Comparison of ENCODE assay signal across 17 cellular contexts in the genomic region with DNA sequence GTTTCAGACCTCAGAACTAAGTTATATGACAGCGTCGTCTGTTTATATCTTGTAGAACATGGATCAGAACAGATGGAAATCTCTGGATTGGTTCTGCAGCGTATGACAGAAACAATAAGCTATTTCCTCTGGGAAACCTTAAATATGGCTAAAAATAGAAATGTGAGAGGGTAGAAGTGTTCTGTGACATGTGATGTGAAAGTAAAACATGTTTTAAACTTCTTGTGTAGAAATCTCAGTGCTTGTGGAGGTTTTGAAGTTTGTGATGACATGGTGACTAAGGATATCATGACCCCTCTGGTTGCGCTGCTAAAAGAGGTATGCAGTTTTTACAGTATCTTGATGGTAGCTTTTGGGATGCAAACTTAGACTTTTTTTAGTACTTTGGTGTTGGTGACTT. TPM values are rescaled to one million over a fixed set of nuclear protein-coding genes. Genes with fewer than 3 reads are reported as not detected.
A peak's percentile ranks its signal among the peaks of the same experiment; 100 is the strongest.
DNase-seq lines count a peak whose midpoint lies in the region; ATAC-seq, FAIRE-seq and TF ChIP-seq lines count a peak whose summit lies in the region.
"Had no signal": no experiment of that assay in that cellular context is flagged by ENCODE, and none has a peak within 500 bp of the region (broad histone marks: within the 10 kb centered on the region; RNA-seq: fewer than 3 reads in every experiment).

No MANE protein-coding gene starts in this region.

- CTCF ChIA-PET in SK-N-SH (lab: Yijun Ruan, JAX), result interaction anchor here (1.0 to 6.1 kb wide), 5 partner anchors 9 to 288 kb away, joined by 3 to 88 read pairs (median 7); partner anchors contain the start of gene CNEP1R1
- CTCF ChIA-PET in endothelial cell of umbilical vein (lab: Charles Lee), result interaction anchor here (1.6 to 7.3 kb wide), 10 partner anchors 10 to 738 kb away, joined by 4 to 193 read pairs (median 8); partner anchors contain the start of gene CNEP1R1

- H3K9me1 ChIP-seq in endothelial cell of umbilical vein (replicated peaks; ENCODE audit: control insufficient read depth, extremely low read depth, insufficient read depth, low read length), result no peaks in the 10 kb centered on the region

- H3K4me3 ChIP-seq in SK-N-SH (ENCODE audit: low read depth in 2 of 2, low read length in 1 of 2), result peak overlapping the region in 1 of 2 experiments; percentile 18; a peak in 1 of 4 replicates
- H3K4me3 ChIP-seq in Loucy (ENCODE audit: low read length, poor library complexity, severe bottlenecking), result peak overlapping the region; percentile 93
- no peak overlapping the region for H3K4me3 ChIP-seq in endothelial cell of umbilical vein (replicated peaks in 1 of 3; ENCODE audit: insufficient read depth in 1 of 3, low read depth in 1 of 3, low read length in 3 of 3)
- H3K4me3 ChIP-seq in osteoblast (ENCODE audit: insufficient read depth, low read length), result no peak overlapping the region
- H3K4me3 ChIP-seq: breast epithelium, neural progenitor cell, SK-N-MC had no signal

- no peaks in the 10 kb centered on the region for H3K9me3 ChIP-seq in SK-N-SH
- H3K9me3 ChIP-seq in Loucy (ENCODE audit: insufficient read depth, low read depth, low read length), result no peaks in the 10 kb centered on the region
- no peaks in the 10 kb centered on the region for H3K9me3 ChIP-seq in endothelial cell of umbilical vein (replicated peaks; ENCODE audit: control insufficient read depth, insufficient read depth, low read length)
- H3K9me3 ChIP-seq in osteoblast (ENCODE audit: low read depth, low read length), result no peaks in the 10 kb centered on the region
- H3K9me3 ChIP-seq: breast epithelium, left ventricle myocardium inferior had no signal

- BruUV-seq in endothelial cell of umbilical vein (replicated peaks; lab: Mats Ljungman, UMichigan), result no TSS peak

- 90% methylated on average over 4 of the region's 4 CpGs for WGBS in SK-N-SH (ENCODE audit: low lambda C conversion rate)

- DNase-seq in SK-N-SH, result no peak
- peak; percentile 26 for DNase-seq in endothelial cell of umbilical vein (ENCODE audit: low read depth, low spot score)
- no peak for DNase-seq in osteoblast (ENCODE audit: insufficient read length, low spot score, missing footprints)
- no peak for DNase-seq in NCI-H748 (lab: John Stamatoyannopoulos, UW; ENCODE audit: unreplicated experiment)
- DNase-seq in 8988T, result no peak
- DNase-seq: hypothalamus, left ventricle myocardium inferior, NCI-H1105, NCI-H226 had no signal

- no peak overlapping the region for H2AFZ ChIP-seq in SK-N-SH (ENCODE audit: low read depth)
- no peak overlapping the region for H2AFZ ChIP-seq in Loucy (ENCODE audit: low read length)
- H2AFZ ChIP-seq in endothelial cell of umbilical vein (ENCODE audit: low read depth, low read length), result no peak overlapping the region
- H2AFZ ChIP-seq in osteoblast (ENCODE audit: low read length), result no peak overlapping the region
- H2AFZ ChIP-seq: neural progenitor cell had no signal

- no peak for TF ChIP-seq RAD21 in SK-N-SH (IDR thresholded peaks at IDR 0.05; ENCODE audit: low read length)

- H3K27me3 ChIP-seq in SK-N-SH (ENCODE audit: insufficient read depth) (no peaks in the 10 kb centered on the region), Loucy (ENCODE audit: insufficient read depth, low read length, poor library complexity, severe bottlenecking) (no peaks in the 10 kb centered on the region), endothelial cell of umbilical vein (ENCODE audit: control insufficient read depth in 2 of 2, insufficient read depth in 2 of 2, low read length in 2 of 2) (no peaks in the 10 kb centered on the region), osteoblast (ENCODE audit: insufficient read depth, low read length) (no peaks in the 10 kb centered on the region)
- H3K27me3 ChIP-seq: breast epithelium, neural progenitor cell had no signal

- H3K27ac ChIP-seq in SK-N-SH (ENCODE audit: low read depth in 2 of 2, low read length in 1 of 2) (peak overlapping the region in 1 of 2 experiments; percentile 28; a peak in 1 of 4 replicates), endothelial cell of umbilical vein (ENCODE audit: insufficient read depth, low read depth, low read length) (peak overlapping the region; percentile 29), osteoblast (ENCODE audit: low read depth, low read length) (peak overlapping the region; percentile 26)
- H3K27ac ChIP-seq: 22Rv1, breast epithelium, left ventricle myocardium inferior, neural progenitor cell, SK-N-MC had no signal

- intact Hi-C loops in endothelial cell of umbilical vein (cut with micrococcal nuclease), result loop anchor here (5.0 kb wide), 2 partner anchors 299 to 479 kb away; partner anchors contain the start of genes BRD7 and NKD1

- TF ChIP-seq CTCF in SK-N-SH (IDR thresholded peaks at IDR 0.05) (no peak), Loucy (conservative IDR thresholded peaks at IDR 0.05; ENCODE audit: low read length) (no peak), endothelial cell of umbilical vein (IDR thresholded peaks at IDR 0.05; ENCODE audit: extremely low read depth in 1 of 2, insufficient read depth in 1 of 2, low read depth in 1 of 2, low read length in 2 of 2) (no peak), osteoblast (IDR thresholded peaks at IDR 0.05; ENCODE audit: extremely low read depth, low read depth, low read length) (no peak)

- no peak for ATAC-seq in SK-N-SH treated with all-trans-retinoic acid at 6 μM for 48 hours
- ATAC-seq in GM21360 (IDR thresholded peaks at IDR 0.05; ENCODE audit: unreplicated experiment), result no peak

- H4K20me1 ChIP-seq in SK-N-SH (ENCODE audit: insufficient read depth) (0 out of 2 replicates have a peak, but pooled peaks cover 4% of the 10 kb centered on the region), Loucy (ENCODE audit: insufficient read depth, low read length, poor library complexity, severe bottlenecking) (peaks cover 44% of the 10 kb centered on the region), endothelial cell of umbilical vein (replicated peaks; ENCODE audit: control insufficient read depth, extremely low read depth, insufficient read depth, low read length) (no peaks in the 10 kb centered on the region), osteoblast (ENCODE audit: insufficient read depth, low read length) (peaks cover 17% of the 10 kb centered on the region)

- no peak for TF ChIP-seq EP300 in SK-N-SH (IDR thresholded peaks at IDR 0.05; ENCODE audit: borderline replicate concordance in 1 of 2, low read depth in 1 of 2, low read length in 1 of 2)

- H3K4me2 ChIP-seq in SK-N-SH (peak overlapping the region; percentile 100; the same call in 1 of the 2 replicates), Loucy (ENCODE audit: low read depth, low read length, poor library complexity, severe bottlenecking) (peak overlapping the region; percentile 96), endothelial cell of umbilical vein (ENCODE audit: insufficient read depth, low read length) (peak overlapping the region; percentile 41), osteoblast (ENCODE audit: insufficient read depth, low read length) (peak overlapping the region; percentile 94)

- dilution Hi-C loops in endothelial cell of umbilical vein (cut with MboI; ENCODE audit: extremely low pct_ligation_motif_present, low sequenced_read_pairs), result no loop called here

- H3K9ac ChIP-seq in SK-N-SH (peak overlapping the region; percentile 18; the same call in 1 of the 2 replicates), Loucy (ENCODE audit: low read depth, low read length, poor library complexity, severe bottlenecking) (peak overlapping the region; percentile 60), endothelial cell of umbilical vein (replicated peaks; ENCODE audit: extremely low read depth, insufficient read depth, low read length) (peak overlapping the region; percentile 17)
- H3K9ac ChIP-seq: neural progenitor cell had no signal

- POLR2A ChIA-PET in SK-N-SH (lab: Yijun Ruan, JAX) (interaction anchor here (1.2 kb wide), 1 partner anchor 142 kb away, joined by 3 read pairs; no protein-coding TSS in a partner anchor), endothelial cell of umbilical vein (lab: Charles Lee) (no interaction called here)

- TF ChIP-seq POLR2A in endothelial cell of umbilical vein (IDR thresholded peaks at IDR 0.05; ENCODE audit: low read depth, low read length), result no peak

- FAIRE-seq in endothelial cell of umbilical vein (lab: Jason Lieb, UNC), result peak; percentile 63
- FAIRE-seq: endometrium had no signal

- H3K36me3 ChIP-seq in SK-N-SH (replicated peaks in 1 of 2; ENCODE audit: control insufficient read depth in 1 of 2, insufficient read depth in 2 of 2, low read length in 1 of 2), result peaks cover 23 to 36% of the 10 kb centered on the region in 2 experiments
- H3K36me3 ChIP-seq in Loucy (ENCODE audit: insufficient read depth, low read length), result no peaks in the 10 kb centered on the region; the same call in 1 of the 2 replicates
- H3K36me3 ChIP-seq in endothelial cell of umbilical vein (ENCODE audit: control insufficient read depth in 2 of 2, extremely low read depth in 1 of 2, insufficient read depth in 2 of 2, low read length in 2 of 2), result peaks cover 0 to 9% of the 10 kb centered on the region in 2 experiments
- H3K36me3 ChIP-seq in osteoblast (ENCODE audit: insufficient read depth, low read length), result peaks cover 26% of the 10 kb centered on the region
- H3K36me3 ChIP-seq: breast epithelium, neural progenitor cell had no signal

- H3F3A ChIP-seq in SK-N-SH (replicated peaks; ENCODE audit: insufficient read depth) (no peaks in the 10 kb centered on the region), Loucy (ENCODE audit: low read depth) (peaks cover 4% of the 10 kb centered on the region; the same call in 1 of the 2 replicates)

- H3K4me1 ChIP-seq in SK-N-SH (ENCODE audit: control insufficient read depth in 1 of 2, insufficient read depth in 2 of 2, low read depth in 1 of 2, low read length in 1 of 2), result peaks cover 12 to 20% of the 10 kb centered on the region in 2 experiments; a peak in 3 of 4 replicates
- H3K4me1 ChIP-seq in Loucy (ENCODE audit: insufficient read depth, low read length, poor library complexity, severe bottlenecking), result peaks cover 70% of the 10 kb centered on the region
- peaks cover 27% of the 10 kb centered on the region for H3K4me1 ChIP-seq in endothelial cell of umbilical vein (ENCODE audit: control insufficient read depth, extremely low read depth, insufficient read depth, low read length)
- H3K4me1 ChIP-seq in osteoblast (ENCODE audit: insufficient read depth, low read length), result peaks cover 26% of the 10 kb centered on the region
- H3K4me1 ChIP-seq: breast epithelium had no signal

- H3K9me2 ChIP-seq in SK-N-SH (no peaks in the 10 kb centered on the region), Loucy (replicated peaks; ENCODE audit: low read depth, low read length) (no peaks in the 10 kb centered on the region)

- H3K79me2 ChIP-seq in SK-N-SH (ENCODE audit: insufficient read depth), result peaks cover 41% of the 10 kb centered on the region
- peaks cover 46% of the 10 kb centered on the region for H3K79me2 ChIP-seq in Loucy (ENCODE audit: insufficient read depth, low read length)
- H3K79me2 ChIP-seq in endothelial cell of umbilical vein (ENCODE audit: control insufficient read depth, insufficient read depth, low read length), result peaks cover 41% of the 10 kb centered on the region
- H3K79me2 ChIP-seq in osteoblast (ENCODE audit: insufficient read depth, low read length), result peaks cover 59% of the 10 kb centered on the region

RNA-seq across cellular contexts. Expression of gene HEATR3, which starts 2.8 kb away (rescaled TPM):
- polyA plus RNA-seq in SK-N-SH (2012; rRNA removed) (10.1 and 12.9 TPM in 2 replicates), endothelial cell of umbilical vein (6.7 and 8.4 TPM in 2 replicates)
- 8.2 and 9.1 TPM in 2 replicates for polyA plus RNA-seq in SK-N-SH (2012; cell fraction: cytosol; rRNA removed)
- 21.4 and 33.1 TPM in 2 replicates for polyA plus RNA-seq in SK-N-SH (2012; cell fraction: nucleus; rRNA removed)
- total RNA-seq in endothelial cell of umbilical vein (17.0 and 23.1 TPM in 2 replicates), osteoblast (19.5 and 20.6 TPM in 2 replicates)
- polyA plus RNA-seq in endothelial cell of umbilical vein (2011; cell fraction: cytosol; rRNA removed), result 9.9 and 12.2 TPM in 2 replicates
- polyA plus RNA-seq in endothelial cell of umbilical vein (2011; cell fraction: nucleus; rRNA removed), result 27.4 and 28.4 TPM in 2 replicates
- 13.2 and 17.2 TPM in 2 replicates for polyA plus RNA-seq in endothelial cell of umbilical vein (2012)
- polyA minus RNA-seq in endothelial cell of umbilical vein, result 9.1 and 15.4 TPM in 2 replicates
- polyA minus RNA-seq in endothelial cell of umbilical vein (2011; cell fraction: cytosol; rRNA and poly(A)+ RNA removed), result 31.7 TPM
- 11.5 and 13.9 TPM in 2 replicates for polyA minus RNA-seq in endothelial cell of umbilical vein (2011; cell fraction: nucleus; rRNA and poly(A)+ RNA removed)

RNA-seq across cellular contexts. Expression of gene CNEP1R1, which starts 43.5 kb away (rescaled TPM):
- 19.2 and 21.6 TPM in 2 replicates for polyA plus RNA-seq in SK-N-SH (2012; rRNA removed)
- 22.5 and 26.6 TPM in 2 replicates for polyA plus RNA-seq in SK-N-SH (2012; cell fraction: cytosol; rRNA removed)
- 13.6 and 27.7 TPM in 2 replicates for polyA plus RNA-seq in SK-N-SH (2012; cell fraction: nucleus; rRNA removed)
- 21.7 and 23.2 TPM in 2 replicates for total RNA-seq in endothelial cell of umbilical vein
- polyA plus RNA-seq in endothelial cell of umbilical vein, result 13.1 and 15.3 TPM in 2 replicates
- polyA plus RNA-seq in endothelial cell of umbilical vein (2011; cell fraction: cytosol; rRNA removed), result 11.7 and 11.8 TPM in 2 replicates
- polyA plus RNA-seq in endothelial cell of umbilical vein (2011; cell fraction: nucleus; rRNA removed), result 22.5 and 29.6 TPM in 2 replicates
- polyA plus RNA-seq in endothelial cell of umbilical vein (2012), result 18.5 and 23.5 TPM in 2 replicates
- 19.3 and 20.5 TPM in 2 replicates for polyA minus RNA-seq in endothelial cell of umbilical vein
- 7.7 TPM for polyA minus RNA-seq in endothelial cell of umbilical vein (2011; cell fraction: cytosol; rRNA and poly(A)+ RNA removed)
- 8.4 and 13.5 TPM in 2 replicates for polyA minus RNA-seq in endothelial cell of umbilical vein (2011; cell fraction: nucleus; rRNA and poly(A)+ RNA removed)
- 27.1 and 30.1 TPM in 2 replicates for total RNA-seq in osteoblast

Comparison
In these comparisons a context has a peak if more than half of its experiments do, and no peak if none do; other contexts are left out.
1. H3K4me2 ChIP-seq: peak in every context shown above with its lines; median percentile 100 in SK-N-SH; 96 in Loucy; 94 in osteoblast; 41 in endothelial cell of umbilical vein.